ENCODE assay signal across 1 cellular context in genomic region chr12:14995583-14996425, GRCh38.
TF ChIP-seq lines count a peak whose summit lies in the region.

No MANE protein-coding gene starts in this region.

TF ChIP-seq in GM12878, 131 proteins besides CTCF, POLR2A, EP300 and RAD21:
- TF ChIP-seq CBFB (IDR thresholded peaks at IDR 0.05; ENCODE audit: low read depth) (no peak), SMC3 (IDR thresholded peaks at IDR 0.05; ENCODE audit: borderline replicate concordance, low read length) (peak; percentile 95), RB1 (IDR thresholded peaks at IDR 0.05; ENCODE audit: borderline replicate concordance) (0 out of 2 replicates have a peak, but pooled peaks have one; percentile 34), YY1 (IDR thresholded peaks at IDR 0.05; ENCODE audit: low read depth, low read length) (peak; percentile 60; the same call in 1 of the 2 replicates), ZNF384 (IDR thresholded peaks at IDR 0.05; ENCODE audit: borderline replicate concordance, low read depth, low read length) (peak; percentile 97), FOXM1 (IDR thresholded peaks at IDR 0.05; ENCODE audit: low read depth, low read length) (0 out of 2 replicates have a peak, but pooled peaks have one; percentile 43)
